ENCODE assay signal across 13 cellular contexts in genomic region chr7:46934198-46934825, GRCh38.
DNase-seq lines count a peak whose midpoint lies in the region; ATAC-seq and TF ChIP-seq lines count a peak whose summit lies in the region.
"Had no signal": no experiment of that assay in that cellular context is flagged by ENCODE, and none has a peak within 500 bp of the region (broad histone marks: within the 10 kb centered on the region; RNA-seq: fewer than 3 reads in every experiment).

No MANE protein-coding gene starts in this region.

- no peaks in the 10 kb centered on the region for H3K36me3 ChIP-seq in fibroblast of lung (ENCODE audit: control insufficient read depth, insufficient read depth, low read length)
- no peaks in the 10 kb centered on the region for H3K36me3 ChIP-seq in smooth muscle cell (ENCODE audit: low read depth)
- H3K36me3 ChIP-seq: sigmoid colon had no signal

- 54% methylated on average over 3 of the region's 3 CpGs for WGBS in smooth muscle cell (ENCODE audit: low lambda C conversion rate)

- H3F3A ChIP-seq in smooth muscle cell (ENCODE audit: low read depth): peaks cover 42% of the 10 kb centered on the region

- H3K27me3 Mint-ChIP-seq in activated CD4-positive, alpha-beta T cell treated with anti-CD3 and anti-CD28 coated beads, Interleukin-2, amount 10 ng/mL, durations not matched to agents 24 days and 14 days: no peaks in the 10 kb centered on the region
- no peaks in the 10 kb centered on the region for H3K27me3 Mint-ChIP-seq in activated CD4-positive, alpha-beta T cell treated with anti-CD3 and anti-CD28 coated beads for 36 hours
- H3K27me3 Mint-ChIP-seq in osteocyte (ENCODE audit: unreplicated experiment): no peaks in the 10 kb centered on the region

- no peak overlapping the region for H3K9ac ChIP-seq in fibroblast of lung (ENCODE audit: insufficient read depth, low read length)
- H3K9ac ChIP-seq in smooth muscle cell (ENCODE audit: low read depth): peak overlapping the region; percentile 7

- DNase-seq in activated CD4-positive, alpha-beta T cell treated with anti-CD3 and anti-CD28 coated beads, Interleukin-2, amount 10 ng/mL, durations not matched to agents 24 days and 14 days: peak; percentile 29
- DNase-seq in activated CD4-positive, alpha-beta T cell treated with anti-CD3 and anti-CD28 coated beads for 36 hours: no peak
- DNase-seq in fibroblast of lung (ENCODE audit: low read depth in 2 of 2) (peak; percentile 34 to 50), smooth muscle cell (lab: John Stamatoyannopoulos, UW; ENCODE audit: unreplicated experiment) (no peak), NCI-H524 (lab: John Stamatoyannopoulos, UW) (no peak), osteocyte (ENCODE audit: extremely low spot score, unreplicated experiment) (no peak)
- DNase-seq: NCI-H1436; NCI-H510A; sigmoid colon; stimulated activated naive B cell treated with anti-CD40 and anti-IgM and Interleukin-4, amounts not matched to agents 10 μg/mL and 1 μg/mL and 100 μg/mL, for 72 hours had no signal

- no peaks in the 10 kb centered on the region for H4K20me1 ChIP-seq in fibroblast of lung (ENCODE audit: control insufficient read depth, extremely low read depth, insufficient read depth, low read length)
- H4K20me1 ChIP-seq in smooth muscle cell (ENCODE audit: low read depth): no peaks in the 10 kb centered on the region

- H3K4me2 ChIP-seq in fibroblast of lung (ENCODE audit: extremely low read depth, insufficient read depth, low read length) (peak overlapping the region; percentile 35), smooth muscle cell (peak overlapping the region; percentile 77)

- no peak for ATAC-seq in activated CD4-positive, alpha-beta T cell treated with anti-CD3 and anti-CD28 coated beads for 36 hours
- ATAC-seq in SK-N-SH treated with all-trans-retinoic acid at 6 μM for 48 hours: no peak
- ATAC-seq in GM21723 (IDR thresholded peaks at IDR 0.05; ENCODE audit: unreplicated experiment): no peak
- ATAC-seq: stimulated activated naive B cell treated with anti-CD40 and anti-IgM and Interleukin-4, amounts not matched to agents 10 μg/mL and 1 μg/mL and 100 μg/mL, for 72 hours had no signal

- H3K27me3 ChIP-seq in fibroblast of lung (ENCODE audit: control insufficient read depth, insufficient read depth, low read length) (no peaks in the 10 kb centered on the region), smooth muscle cell (ENCODE audit: low read depth) (no peaks in the 10 kb centered on the region)
- H3K27me3 ChIP-seq: sigmoid colon had no signal

- no peak overlapping the region for H2AFZ ChIP-seq in fibroblast of lung (ENCODE audit: low read length)
- no peak overlapping the region for H2AFZ ChIP-seq in smooth muscle cell (ENCODE audit: low read depth)

- intact Hi-C loops in activated CD4-positive, alpha-beta T cell treated with anti-CD3 and anti-CD28 coated beads, Interleukin-2, amount 10 ng/mL, durations not matched to agents 24 days and 14 days (cut with micrococcal nuclease): no loop called here
- intact Hi-C loops in activated CD4-positive, alpha-beta T cell treated with anti-CD3 and anti-CD28 coated beads for 36 hours (cut with DNase I, micrococcal nuclease): no loop called here

- CTCF ChIA-PET in activated CD4-positive, alpha-beta T cell treated with anti-CD3 and anti-CD28 coated beads for 36 hours (lab: Charles Lee): no interaction called here

- H3K4me3 Mint-ChIP-seq in activated CD4-positive, alpha-beta T cell treated with anti-CD3 and anti-CD28 coated beads, Interleukin-2, amount 10 ng/mL, durations not matched to agents 24 days and 14 days: no peak overlapping the region
- H3K4me3 Mint-ChIP-seq in activated CD4-positive, alpha-beta T cell treated with anti-CD3 and anti-CD28 coated beads for 36 hours: no peak overlapping the region
- H3K4me3 Mint-ChIP-seq in osteocyte (ENCODE audit: unreplicated experiment): no peak overlapping the region
- H3K4me3 Mint-ChIP-seq: stimulated activated naive B cell treated with anti-CD40 and anti-IgM and Interleukin-4, amounts not matched to agents 10 μg/mL and 1 μg/mL and 100 μg/mL, for 72 hours had no signal

- no peaks in the 10 kb centered on the region for H3K36me3 Mint-ChIP-seq in activated CD4-positive, alpha-beta T cell treated with anti-CD3 and anti-CD28 coated beads, Interleukin-2, amount 10 ng/mL, durations not matched to agents 24 days and 14 days (ENCODE audit: low read depth)
- no peaks in the 10 kb centered on the region for H3K36me3 Mint-ChIP-seq in activated CD4-positive, alpha-beta T cell treated with anti-CD3 and anti-CD28 coated beads for 36 hours (ENCODE audit: low read depth)
- no peaks in the 10 kb centered on the region for H3K36me3 Mint-ChIP-seq in osteocyte (ENCODE audit: unreplicated experiment)
- H3K36me3 Mint-ChIP-seq: stimulated activated naive B cell treated with anti-CD40 and anti-IgM and Interleukin-4, amounts not matched to agents 10 μg/mL and 1 μg/mL and 100 μg/mL, for 72 hours had no signal

- H3K27ac Mint-ChIP-seq in activated CD4-positive, alpha-beta T cell treated with anti-CD3 and anti-CD28 coated beads, Interleukin-2, amount 10 ng/mL, durations not matched to agents 24 days and 14 days: no peak overlapping the region
- no peak overlapping the region for H3K27ac Mint-ChIP-seq in activated CD4-positive, alpha-beta T cell treated with anti-CD3 and anti-CD28 coated beads for 36 hours
- no peak overlapping the region for H3K27ac Mint-ChIP-seq in osteocyte (ENCODE audit: unreplicated experiment)
- H3K27ac Mint-ChIP-seq: stimulated activated naive B cell treated with anti-CD40 and anti-IgM and Interleukin-4, amounts not matched to agents 10 μg/mL and 1 μg/mL and 100 μg/mL, for 72 hours had no signal

- TF ChIP-seq CTCF in fibroblast of lung (conservative IDR thresholded peaks at IDR 0.05 in 1 of 2, IDR thresholded peaks at IDR 0.05 in 1 of 2; ENCODE audit: low read depth in 1 of 2, low read length in 2 of 2): no peak
- no peak for TF ChIP-seq CTCF in smooth muscle cell (IDR thresholded peaks at IDR 0.05; ENCODE audit: borderline replicate concordance, insufficient read depth, poor library complexity, severe bottlenecking)
- TF ChIP-seq CTCF in osteocyte (IDR thresholded peaks at IDR 0.05): no peak

- no peaks in the 10 kb centered on the region for H3K4me1 Mint-ChIP-seq in activated CD4-positive, alpha-beta T cell treated with anti-CD3 and anti-CD28 coated beads, Interleukin-2, amount 10 ng/mL, durations not matched to agents 24 days and 14 days
- no peaks in the 10 kb centered on the region for H3K4me1 Mint-ChIP-seq in activated CD4-positive, alpha-beta T cell treated with anti-CD3 and anti-CD28 coated beads for 36 hours
- peaks cover 45% of the 10 kb centered on the region for H3K4me1 Mint-ChIP-seq in osteocyte (ENCODE audit: unreplicated experiment)

- H3K27ac ChIP-seq in fibroblast of lung (ENCODE audit: insufficient read depth, low read length): no peak overlapping the region
- peak overlapping the region; percentile 95 for H3K27ac ChIP-seq in smooth muscle cell (ENCODE audit: low read depth)

- H3K9me3 Mint-ChIP-seq in activated CD4-positive, alpha-beta T cell treated with anti-CD3 and anti-CD28 coated beads, Interleukin-2, amount 10 ng/mL, durations not matched to agents 24 days and 14 days: no peaks in the 10 kb centered on the region
- no peaks in the 10 kb centered on the region for H3K9me3 Mint-ChIP-seq in activated CD4-positive, alpha-beta T cell treated with anti-CD3 and anti-CD28 coated beads for 36 hours (ENCODE audit: low read depth)
- no peaks in the 10 kb centered on the region for H3K9me3 Mint-ChIP-seq in osteocyte (ENCODE audit: unreplicated experiment)
- H3K9me3 Mint-ChIP-seq: stimulated activated naive B cell treated with anti-CD40 and anti-IgM and Interleukin-4, amounts not matched to agents 10 μg/mL and 1 μg/mL and 100 μg/mL, for 72 hours had no signal

- POLR2A ChIA-PET in activated CD4-positive, alpha-beta T cell treated with anti-CD3 and anti-CD28 coated beads for 36 hours (lab: Charles Lee): no interaction called here

- H3K4me1 ChIP-seq in fibroblast of lung (ENCODE audit: control insufficient read depth, extremely low read depth, insufficient read depth, low read length) (peaks cover 11% of the 10 kb centered on the region), smooth muscle cell (ENCODE audit: low read depth) (peaks cover 9% of the 10 kb centered on the region)

- H3K79me2 ChIP-seq in fibroblast of lung (ENCODE audit: control insufficient read depth, insufficient read depth, low read length) (no peaks in the 10 kb centered on the region), smooth muscle cell (ENCODE audit: low read depth) (no peaks in the 10 kb centered on the region)

- no peaks in the 10 kb centered on the region for H3K9me3 ChIP-seq in fibroblast of lung (ENCODE audit: control insufficient read depth, insufficient read depth, low read depth, low read length)
- H3K9me3 ChIP-seq in smooth muscle cell (replicated peaks; ENCODE audit: low read depth): no peaks in the 10 kb centered on the region
- H3K9me3 ChIP-seq: sigmoid colon had no signal

- H3K4me3 ChIP-seq in fibroblast of lung (replicated peaks in 1 of 4; ENCODE audit: control extremely low read depth in 1 of 4, insufficient read depth in 1 of 4, low read depth in 3 of 4, low read length in 4 of 4) (no peak overlapping the region), smooth muscle cell (peak overlapping the region; percentile 8)
- H3K4me3 ChIP-seq: lung, sigmoid colon had no signal

TF ChIP-seq in SK-N-SH treated with all-trans-retinoic acid at 6 μM for 48 hours, 23 proteins besides CTCF, POLR2A, EP300 and RAD21:
- no peak for TF ChIP-seq OSR1 (CRISPR knock-in tag; IDR thresholded peaks at IDR 0.05)
- TF ChIP-seq ZFP3 (CRISPR knock-in tag; IDR thresholded peaks at IDR 0.05): 0 out of 2 replicates have a peak, but pooled peaks have one; percentile 39

Comparison
In these comparisons a context has a peak if more than half of its experiments do, and no peak if none do; other contexts are left out.
1. DNase-seq: peak in activated CD4-positive, alpha-beta T cell treated with anti-CD3 and anti-CD28 coated beads, Interleukin-2, amount 10 ng/mL, durations not matched to agents 24 days and 14 days (single experiment) and fibroblast of lung (2 of 2); none in activated CD4-positive, alpha-beta T cell treated with anti-CD3 and anti-CD28 coated beads for 36 hours (single experiment), smooth muscle cell (single experiment), NCI-H524 (0 of 2) and osteocyte (single experiment).